ENCODE assay signal across 1 cellular context in the genomic region with DNA sequence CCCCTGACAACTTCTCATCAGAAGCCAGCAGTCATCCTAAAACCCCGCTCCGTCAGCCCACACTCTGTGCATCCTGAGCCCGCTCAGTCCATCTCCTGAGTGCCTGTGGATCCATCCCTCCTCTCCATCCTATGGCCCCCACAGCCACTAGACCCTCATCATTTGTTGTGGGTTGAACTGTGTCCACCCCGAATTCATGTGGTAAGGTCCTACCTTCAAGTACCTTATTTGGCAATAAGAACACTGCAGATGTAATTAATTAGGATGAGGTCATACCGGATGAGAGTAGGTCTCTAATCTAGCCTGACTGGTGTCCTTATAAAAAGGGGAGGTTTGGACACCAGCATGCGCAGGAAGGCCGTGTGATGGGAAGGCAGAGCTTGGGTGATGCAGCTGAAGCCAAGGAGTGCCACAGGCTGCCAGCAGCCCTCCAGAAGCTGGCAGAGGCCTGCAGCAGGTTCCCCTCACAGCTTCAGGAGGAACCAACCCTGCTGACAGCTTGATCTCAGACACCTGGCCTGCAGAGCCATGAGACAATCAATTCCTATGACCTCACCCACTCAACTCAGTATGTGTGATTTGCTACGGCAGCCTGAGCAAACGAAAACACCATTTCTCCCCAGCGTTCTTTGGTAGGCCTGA.
TF ChIP-seq lines count a peak whose summit lies in the region.

No MANE protein-coding gene starts in this region.

TF ChIP-seq in HEK293, 187 proteins besides CTCF, POLR2A, EP300 and RAD21 (continued from another document and continues in another):
- TF ChIP-seq, protein P1, sequence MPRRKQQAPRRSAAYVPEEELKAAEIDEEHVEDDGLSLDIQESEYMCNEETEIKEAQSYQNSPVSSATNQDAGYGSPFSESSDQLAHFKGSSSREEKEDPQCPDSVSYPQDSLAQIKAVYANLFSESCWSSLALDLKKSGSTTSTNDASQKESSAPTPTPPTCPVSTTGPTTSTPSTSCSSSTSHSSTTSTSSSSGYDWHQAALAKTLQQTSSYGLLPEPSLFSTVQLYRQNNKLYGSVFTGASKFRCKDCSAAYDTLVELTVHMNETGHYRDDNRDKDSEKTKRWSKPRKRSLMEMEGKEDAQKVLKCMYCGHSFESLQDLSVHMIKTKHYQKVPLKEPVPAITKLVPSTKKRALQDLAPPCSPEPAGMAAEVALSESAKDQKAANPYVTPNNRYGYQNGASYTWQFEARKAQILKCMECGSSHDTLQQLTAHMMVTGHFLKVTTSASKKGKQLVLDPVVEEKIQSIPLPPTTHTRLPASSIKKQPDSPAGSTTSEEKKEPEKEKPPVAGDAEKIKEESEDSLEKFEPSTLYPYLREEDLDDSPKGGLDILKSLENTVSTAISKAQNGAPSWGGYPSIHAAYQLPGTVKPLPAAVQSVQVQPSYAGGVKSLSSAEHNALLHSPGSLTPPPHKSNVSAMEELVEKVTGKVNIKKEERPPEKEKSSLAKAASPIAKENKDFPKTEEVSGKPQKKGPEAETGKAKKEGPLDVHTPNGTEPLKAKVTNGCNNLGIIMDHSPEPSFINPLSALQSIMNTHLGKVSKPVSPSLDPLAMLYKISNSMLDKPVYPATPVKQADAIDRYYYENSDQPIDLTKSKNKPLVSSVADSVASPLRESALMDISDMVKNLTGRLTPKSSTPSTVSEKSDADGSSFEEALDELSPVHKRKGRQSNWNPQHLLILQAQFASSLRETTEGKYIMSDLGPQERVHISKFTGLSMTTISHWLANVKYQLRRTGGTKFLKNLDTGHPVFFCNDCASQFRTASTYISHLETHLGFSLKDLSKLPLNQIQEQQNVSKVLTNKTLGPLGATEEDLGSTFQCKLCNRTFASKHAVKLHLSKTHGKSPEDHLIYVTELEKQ (tag by site-specific recombination; IDR thresholded peaks at IDR 0.05; ENCODE audit: borderline replicate concordance): no peak
- TF ChIP-seq ZFP3 (tag by site-specific recombination; IDR thresholded peaks at IDR 0.05; ENCODE audit: low read depth): no peak
- TF ChIP-seq ZNF114 (tag by site-specific recombination; IDR thresholded peaks at IDR 0.05): no peak
- TF ChIP-seq, protein P2, sequence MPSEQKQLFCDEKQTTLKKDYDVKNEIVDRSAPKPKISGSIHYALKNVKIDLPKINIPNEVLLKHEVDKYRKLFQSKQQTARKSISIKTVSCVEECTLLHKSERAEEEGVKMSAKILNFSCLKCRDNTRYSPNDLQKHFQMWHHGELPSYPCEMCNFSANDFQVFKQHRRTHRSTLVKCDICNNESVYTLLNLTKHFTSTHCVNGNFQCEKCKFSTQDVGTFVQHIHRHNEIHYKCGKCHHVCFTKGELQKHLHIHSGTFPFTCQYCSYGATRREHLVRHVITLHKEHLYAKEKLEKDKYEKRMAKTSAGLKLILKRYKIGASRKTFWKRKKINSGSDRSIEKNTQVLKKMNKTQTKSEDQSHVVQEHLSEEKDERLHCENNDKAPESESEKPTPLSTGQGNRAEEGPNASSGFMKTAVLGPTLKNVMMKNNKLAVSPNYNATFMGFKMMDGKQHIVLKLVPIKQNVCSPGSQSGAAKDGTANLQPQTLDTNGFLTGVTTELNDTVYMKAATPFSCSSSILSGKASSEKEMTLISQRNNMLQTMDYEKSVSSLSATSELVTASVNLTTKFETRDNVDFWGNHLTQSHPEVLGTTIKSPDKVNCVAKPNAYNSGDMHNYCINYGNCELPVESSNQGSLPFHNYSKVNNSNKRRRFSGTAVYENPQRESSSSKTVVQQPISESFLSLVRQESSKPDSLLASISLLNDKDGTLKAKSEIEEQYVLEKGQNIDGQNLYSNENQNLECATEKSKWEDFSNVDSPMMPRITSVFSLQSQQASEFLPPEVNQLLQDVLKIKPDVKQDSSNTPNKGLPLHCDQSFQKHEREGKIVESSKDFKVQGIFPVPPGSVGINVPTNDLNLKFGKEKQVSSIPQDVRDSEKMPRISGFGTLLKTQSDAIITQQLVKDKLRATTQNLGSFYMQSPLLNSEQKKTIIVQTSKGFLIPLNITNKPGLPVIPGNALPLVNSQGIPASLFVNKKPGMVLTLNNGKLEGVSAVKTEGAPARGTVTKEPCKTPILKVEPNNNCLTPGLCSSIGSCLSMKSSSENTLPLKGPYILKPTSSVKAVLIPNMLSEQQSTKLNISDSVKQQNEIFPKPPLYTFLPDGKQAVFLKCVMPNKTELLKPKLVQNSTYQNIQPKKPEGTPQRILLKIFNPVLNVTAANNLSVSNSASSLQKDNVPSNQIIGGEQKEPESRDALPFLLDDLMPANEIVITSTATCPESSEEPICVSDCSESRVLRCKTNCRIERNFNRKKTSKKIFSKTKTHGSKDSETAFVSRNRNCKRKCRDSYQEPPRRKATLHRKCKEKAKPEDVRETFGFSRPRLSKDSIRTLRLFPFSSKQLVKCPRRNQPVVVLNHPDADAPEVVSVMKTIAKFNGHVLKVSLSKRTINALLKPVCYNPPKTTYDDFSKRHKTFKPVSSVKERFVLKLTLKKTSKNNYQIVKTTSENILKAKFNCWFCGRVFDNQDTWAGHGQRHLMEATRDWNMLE (tag by site-specific recombination; conservative IDR thresholded peaks at IDR 0.05; ENCODE audit: low read depth): no peak
- no peak for TF ChIP-seq GFI1B (tag by site-specific recombination; IDR thresholded peaks at IDR 0.05)
- TF ChIP-seq, protein P3, sequence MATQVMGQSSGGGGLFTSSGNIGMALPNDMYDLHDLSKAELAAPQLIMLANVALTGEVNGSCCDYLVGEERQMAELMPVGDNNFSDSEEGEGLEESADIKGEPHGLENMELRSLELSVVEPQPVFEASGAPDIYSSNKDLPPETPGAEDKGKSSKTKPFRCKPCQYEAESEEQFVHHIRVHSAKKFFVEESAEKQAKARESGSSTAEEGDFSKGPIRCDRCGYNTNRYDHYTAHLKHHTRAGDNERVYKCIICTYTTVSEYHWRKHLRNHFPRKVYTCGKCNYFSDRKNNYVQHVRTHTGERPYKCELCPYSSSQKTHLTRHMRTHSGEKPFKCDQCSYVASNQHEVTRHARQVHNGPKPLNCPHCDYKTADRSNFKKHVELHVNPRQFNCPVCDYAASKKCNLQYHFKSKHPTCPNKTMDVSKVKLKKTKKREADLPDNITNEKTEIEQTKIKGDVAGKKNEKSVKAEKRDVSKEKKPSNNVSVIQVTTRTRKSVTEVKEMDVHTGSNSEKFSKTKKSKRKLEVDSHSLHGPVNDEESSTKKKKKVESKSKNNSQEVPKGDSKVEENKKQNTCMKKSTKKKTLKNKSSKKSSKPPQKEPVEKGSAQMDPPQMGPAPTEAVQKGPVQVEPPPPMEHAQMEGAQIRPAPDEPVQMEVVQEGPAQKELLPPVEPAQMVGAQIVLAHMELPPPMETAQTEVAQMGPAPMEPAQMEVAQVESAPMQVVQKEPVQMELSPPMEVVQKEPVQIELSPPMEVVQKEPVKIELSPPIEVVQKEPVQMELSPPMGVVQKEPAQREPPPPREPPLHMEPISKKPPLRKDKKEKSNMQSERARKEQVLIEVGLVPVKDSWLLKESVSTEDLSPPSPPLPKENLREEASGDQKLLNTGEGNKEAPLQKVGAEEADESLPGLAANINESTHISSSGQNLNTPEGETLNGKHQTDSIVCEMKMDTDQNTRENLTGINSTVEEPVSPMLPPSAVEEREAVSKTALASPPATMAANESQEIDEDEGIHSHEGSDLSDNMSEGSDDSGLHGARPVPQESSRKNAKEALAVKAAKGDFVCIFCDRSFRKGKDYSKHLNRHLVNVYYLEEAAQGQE (tag by site-specific recombination; IDR thresholded peaks at IDR 0.05): no peak
- no peak for TF ChIP-seq YY1 (tag by site-specific recombination; IDR thresholded peaks at IDR 0.05)
- no peak for TF ChIP-seq ZNF830 (tag by site-specific recombination; IDR thresholded peaks at IDR 0.05; ENCODE audit: low read depth)
- no peak for TF ChIP-seq KLF10 (tag by site-specific recombination; IDR thresholded peaks at IDR 0.05)
- TF ChIP-seq ZNF785 (tag by site-specific recombination; IDR thresholded peaks at IDR 0.05): no peak
- TF ChIP-seq ZNF140 (tag by site-specific recombination; IDR thresholded peaks at IDR 0.05): no peak
- TF ChIP-seq ZNF837 (tag by site-specific recombination; IDR thresholded peaks at IDR 0.05): no peak
- no peak for TF ChIP-seq ZNF37A (tag by site-specific recombination; IDR thresholded peaks at IDR 0.05)
- TF ChIP-seq, protein P4, sequence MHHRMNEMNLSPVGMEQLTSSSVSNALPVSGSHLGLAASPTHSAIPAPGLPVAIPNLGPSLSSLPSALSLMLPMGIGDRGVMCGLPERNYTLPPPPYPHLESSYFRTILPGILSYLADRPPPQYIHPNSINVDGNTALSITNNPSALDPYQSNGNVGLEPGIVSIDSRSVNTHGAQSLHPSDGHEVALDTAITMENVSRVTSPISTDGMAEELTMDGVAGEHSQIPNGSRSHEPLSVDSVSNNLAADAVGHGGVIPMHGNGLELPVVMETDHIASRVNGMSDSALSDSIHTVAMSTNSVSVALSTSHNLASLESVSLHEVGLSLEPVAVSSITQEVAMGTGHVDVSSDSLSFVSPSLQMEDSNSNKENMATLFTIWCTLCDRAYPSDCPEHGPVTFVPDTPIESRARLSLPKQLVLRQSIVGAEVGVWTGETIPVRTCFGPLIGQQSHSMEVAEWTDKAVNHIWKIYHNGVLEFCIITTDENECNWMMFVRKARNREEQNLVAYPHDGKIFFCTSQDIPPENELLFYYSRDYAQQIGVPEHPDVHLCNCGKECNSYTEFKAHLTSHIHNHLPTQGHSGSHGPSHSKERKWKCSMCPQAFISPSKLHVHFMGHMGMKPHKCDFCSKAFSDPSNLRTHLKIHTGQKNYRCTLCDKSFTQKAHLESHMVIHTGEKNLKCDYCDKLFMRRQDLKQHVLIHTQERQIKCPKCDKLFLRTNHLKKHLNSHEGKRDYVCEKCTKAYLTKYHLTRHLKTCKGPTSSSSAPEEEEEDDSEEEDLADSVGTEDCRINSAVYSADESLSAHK (tag by site-specific recombination; IDR thresholded peaks at IDR 0.05): no peak
- no peak for TF ChIP-seq BCL11A (tag by site-specific recombination; IDR thresholded peaks at IDR 0.05; ENCODE audit: low read depth)
- no peak for TF ChIP-seq ZNF324 (tag by site-specific recombination; IDR thresholded peaks at IDR 0.05)
- no peak for TF ChIP-seq ZNF16 (tag by site-specific recombination; IDR thresholded peaks at IDR 0.05; ENCODE audit: low read depth)
- TF ChIP-seq, protein P5, sequence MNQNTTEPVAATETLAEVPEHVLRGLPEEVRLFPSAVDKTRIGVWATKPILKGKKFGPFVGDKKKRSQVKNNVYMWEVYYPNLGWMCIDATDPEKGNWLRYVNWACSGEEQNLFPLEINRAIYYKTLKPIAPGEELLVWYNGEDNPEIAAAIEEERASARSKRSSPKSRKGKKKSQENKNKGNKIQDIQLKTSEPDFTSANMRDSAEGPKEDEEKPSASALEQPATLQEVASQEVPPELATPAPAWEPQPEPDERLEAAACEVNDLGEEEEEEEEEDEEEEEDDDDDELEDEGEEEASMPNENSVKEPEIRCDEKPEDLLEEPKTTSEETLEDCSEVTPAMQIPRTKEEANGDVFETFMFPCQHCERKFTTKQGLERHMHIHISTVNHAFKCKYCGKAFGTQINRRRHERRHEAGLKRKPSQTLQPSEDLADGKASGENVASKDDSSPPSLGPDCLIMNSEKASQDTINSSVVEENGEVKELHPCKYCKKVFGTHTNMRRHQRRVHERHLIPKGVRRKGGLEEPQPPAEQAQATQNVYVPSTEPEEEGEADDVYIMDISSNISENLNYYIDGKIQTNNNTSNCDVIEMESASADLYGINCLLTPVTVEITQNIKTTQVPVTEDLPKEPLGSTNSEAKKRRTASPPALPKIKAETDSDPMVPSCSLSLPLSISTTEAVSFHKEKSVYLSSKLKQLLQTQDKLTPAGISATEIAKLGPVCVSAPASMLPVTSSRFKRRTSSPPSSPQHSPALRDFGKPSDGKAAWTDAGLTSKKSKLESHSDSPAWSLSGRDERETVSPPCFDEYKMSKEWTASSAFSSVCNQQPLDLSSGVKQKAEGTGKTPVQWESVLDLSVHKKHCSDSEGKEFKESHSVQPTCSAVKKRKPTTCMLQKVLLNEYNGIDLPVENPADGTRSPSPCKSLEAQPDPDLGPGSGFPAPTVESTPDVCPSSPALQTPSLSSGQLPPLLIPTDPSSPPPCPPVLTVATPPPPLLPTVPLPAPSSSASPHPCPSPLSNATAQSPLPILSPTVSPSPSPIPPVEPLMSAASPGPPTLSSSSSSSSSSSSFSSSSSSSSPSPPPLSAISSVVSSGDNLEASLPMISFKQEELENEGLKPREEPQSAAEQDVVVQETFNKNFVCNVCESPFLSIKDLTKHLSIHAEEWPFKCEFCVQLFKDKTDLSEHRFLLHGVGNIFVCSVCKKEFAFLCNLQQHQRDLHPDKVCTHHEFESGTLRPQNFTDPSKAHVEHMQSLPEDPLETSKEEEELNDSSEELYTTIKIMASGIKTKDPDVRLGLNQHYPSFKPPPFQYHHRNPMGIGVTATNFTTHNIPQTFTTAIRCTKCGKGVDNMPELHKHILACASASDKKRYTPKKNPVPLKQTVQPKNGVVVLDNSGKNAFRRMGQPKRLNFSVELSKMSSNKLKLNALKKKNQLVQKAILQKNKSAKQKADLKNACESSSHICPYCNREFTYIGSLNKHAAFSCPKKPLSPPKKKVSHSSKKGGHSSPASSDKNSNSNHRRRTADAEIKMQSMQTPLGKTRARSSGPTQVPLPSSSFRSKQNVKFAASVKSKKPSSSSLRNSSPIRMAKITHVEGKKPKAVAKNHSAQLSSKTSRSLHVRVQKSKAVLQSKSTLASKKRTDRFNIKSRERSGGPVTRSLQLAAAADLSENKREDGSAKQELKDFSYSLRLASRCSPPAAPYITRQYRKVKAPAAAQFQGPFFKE (tag by site-specific recombination; IDR thresholded peaks at IDR 0.05; ENCODE audit: borderline replicate concordance): no peak
- no peak for TF ChIP-seq ZXDB (tag by site-specific recombination; IDR thresholded peaks at IDR 0.05)
- TF ChIP-seq ZNF223 (tag by site-specific recombination; IDR thresholded peaks at IDR 0.05): no peak
- no peak for TF ChIP-seq ZNF571 (tag by site-specific recombination; IDR thresholded peaks at IDR 0.05)
- TF ChIP-seq KLF7 (tag by site-specific recombination; IDR thresholded peaks at IDR 0.05; ENCODE audit: borderline replicate concordance): no peak
- TF ChIP-seq HOXA7 (CRISPR knock-in tag; IDR thresholded peaks at IDR 0.05; ENCODE audit: borderline replicate concordance): no peak
- TF ChIP-seq ZNF521 (tag by site-specific recombination; IDR thresholded peaks at IDR 0.05): no peak
- no peak for TF ChIP-seq ZNF157 (tag by site-specific recombination; IDR thresholded peaks at IDR 0.05)
- TF ChIP-seq ZBTB17 (tag by site-specific recombination; IDR thresholded peaks at IDR 0.05): peak; percentile 95
- no peak; the same call in 1 of the 2 replicates for TF ChIP-seq SCRT1 (tag by site-specific recombination; IDR thresholded peaks at IDR 0.05; ENCODE audit: borderline replicate concordance)
- TF ChIP-seq ZNF239 (tag by site-specific recombination; IDR thresholded peaks at IDR 0.05): no peak
- TF ChIP-seq ZNF146 (tag by site-specific recombination; IDR thresholded peaks at IDR 0.05): no peak
- TF ChIP-seq ZNF626 (tag by site-specific recombination; IDR thresholded peaks at IDR 0.05): no peak
- TF ChIP-seq GLIS1 (tag by site-specific recombination; IDR thresholded peaks at IDR 0.05): peak; percentile 50
- no peak for TF ChIP-seq ZNF121 (tag by site-specific recombination; IDR thresholded peaks at IDR 0.05)
- no peak for TF ChIP-seq ZNF155 (tag by site-specific recombination; IDR thresholded peaks at IDR 0.05)
- TF ChIP-seq MZF1 (tag by site-specific recombination; IDR thresholded peaks at IDR 0.05; ENCODE audit: borderline replicate concordance): no peak
- TF ChIP-seq ZNF423 (tag by site-specific recombination; IDR thresholded peaks at IDR 0.05): no peak
- TF ChIP-seq ZNF354C (tag by site-specific recombination; IDR thresholded peaks at IDR 0.05; ENCODE audit: borderline replicate concordance, low read depth): no peak
- no peak for TF ChIP-seq ZNF549 (tag by site-specific recombination; IDR thresholded peaks at IDR 0.05)
- 0 out of 2 replicates have a peak, but pooled peaks have one; percentile 26 for TF ChIP-seq ZNF394 (tag by site-specific recombination; IDR thresholded peaks at IDR 0.05; ENCODE audit: borderline replicate concordance)
